18 cellular contexts compared by ENCODE assay signal in the genomic region with DNA sequence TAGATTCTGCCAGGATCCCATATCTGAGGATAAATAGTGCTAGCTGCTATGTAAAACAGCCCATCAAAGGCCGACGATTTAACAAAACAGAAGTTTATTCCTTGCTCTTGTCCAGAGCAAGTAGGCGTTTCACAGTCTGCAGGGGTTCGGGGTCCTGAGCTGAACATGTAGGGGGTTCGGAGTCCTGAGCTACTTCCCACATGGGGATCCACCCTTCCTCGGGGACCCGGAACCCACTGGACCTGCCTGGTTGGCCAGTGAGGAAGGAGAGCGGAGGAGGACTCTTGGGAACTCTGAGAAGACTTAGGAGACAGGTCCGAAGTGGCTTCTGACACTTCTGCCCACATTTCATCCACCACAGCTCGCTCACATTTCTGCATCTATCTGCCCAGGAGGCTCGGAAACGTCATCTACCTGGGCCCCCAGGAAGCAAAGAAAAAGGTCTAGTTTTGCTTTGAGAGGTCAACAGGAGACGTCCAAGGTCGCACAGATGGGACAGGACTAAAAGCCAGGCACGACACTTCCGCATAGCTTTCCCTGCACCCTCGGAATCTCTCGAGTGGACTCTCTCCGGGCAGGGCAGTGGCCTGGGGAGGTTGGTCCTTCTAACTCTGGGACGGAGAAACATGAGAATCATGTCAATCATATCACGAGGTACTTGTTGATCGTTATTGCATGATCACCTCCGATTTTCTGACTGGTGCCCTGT.
A peak's percentile ranks its signal among the peaks of the same experiment; 100 is the strongest.
DNase-seq lines count a peak whose midpoint lies in the region; ATAC-seq, FAIRE-seq and TF ChIP-seq lines count a peak whose summit lies in the region.
"Had no signal": no experiment of that assay in that cellular context is flagged by ENCODE, and none has a peak within 500 bp of the region (broad histone marks: within the 10 kb centered on the region; RNA-seq: fewer than 3 reads in every experiment).

No MANE protein-coding gene starts in this region.

- H3K4me3 Mint-ChIP-seq in WTC11: no peak overlapping the region
- H3K4me3 Mint-ChIP-seq: B cell; CD8-positive, alpha-beta T cell; HFFc6 had no signal

- H3K9me3 Mint-ChIP-seq in WTC11: no peaks in the 10 kb centered on the region
- H3K9me3 Mint-ChIP-seq: CD8-positive, alpha-beta T cell; HFFc6 had no signal

- peak overlapping the region; percentile 45; the same call in 1 of the 2 replicates for H3K27ac Mint-ChIP-seq in WTC11
- H3K27ac Mint-ChIP-seq: B cell; CD8-positive, alpha-beta T cell; HFFc6 had no signal

- no peaks in the 10 kb centered on the region for H3K36me3 Mint-ChIP-seq in WTC11
- H3K36me3 Mint-ChIP-seq: CD8-positive, alpha-beta T cell had no signal

- no peak overlapping the region for H3K9ac ChIP-seq in kidney (ENCODE audit: low read length in 2 of 2)
- H3K9ac ChIP-seq: BLaER1 treated with 17β-estradiol and CSF1 and Interleukin-3, amounts not matched to agents 10 nM and 100 nM had no signal

- TF ChIP-seq CTCF in left ventricle myocardium inferior (IDR thresholded peaks at IDR 0.05; ENCODE audit: borderline replicate concordance) (no peak), WTC11 (IDR thresholded peaks at IDR 0.05) (no peak), kidney (IDR thresholded peaks at IDR 0.05; ENCODE audit: borderline replicate concordance, extremely low read depth, insufficient read depth) (no peak)

- WGBS in right cardiac atrium: 68% methylated on average over 23 of the region's 23 CpGs
- WGBS in small intestine, 3 donors: 64 to 68% (median 64%) methylated on average over 23 of the region's 23 CpGs

- no peaks in the 10 kb centered on the region for H3K4me1 ChIP-seq in right cardiac atrium (ENCODE audit: control insufficient read depth, insufficient read depth, low read length)
- peaks cover 4% of the 10 kb centered on the region for H3K4me1 ChIP-seq in left ventricle myocardium inferior
- no peaks in the 10 kb centered on the region for H3K4me1 ChIP-seq in kidney (ENCODE audit: control insufficient read depth in 1 of 2, insufficient read depth in 1 of 2, low read depth in 1 of 2, low read length in 2 of 2)
- no peaks in the 10 kb centered on the region for H3K4me1 ChIP-seq in small intestine (ENCODE audit: control insufficient read depth in 2 of 2, insufficient read depth in 1 of 2, low read depth in 1 of 2, low read length in 1 of 2)

- H3K9me3 ChIP-seq in right cardiac atrium (ENCODE audit: control insufficient read depth, low read length): no peaks in the 10 kb centered on the region
- no peaks in the 10 kb centered on the region for H3K9me3 ChIP-seq in left ventricle myocardium inferior (replicated peaks)
- no peaks in the 10 kb centered on the region for H3K9me3 ChIP-seq in kidney (ENCODE audit: control insufficient read depth in 1 of 2, low read length in 2 of 2)
- H3K9me3 ChIP-seq in small intestine (ENCODE audit: control insufficient read depth, low read depth): peaks cover 1% of the 10 kb centered on the region
- H3K9me3 ChIP-seq: BLaER1 treated with 17β-estradiol and CSF1 and Interleukin-3, amounts not matched to agents 10 nM and 100 nM had no signal

- H3K27me3 ChIP-seq in right cardiac atrium (ENCODE audit: control insufficient read depth, insufficient read depth) (no peaks in the 10 kb centered on the region), left ventricle myocardium inferior (ENCODE audit: low read depth) (peaks cover 100% of the 10 kb centered on the region), small intestine (ENCODE audit: control insufficient read depth in 2 of 2, insufficient read depth in 2 of 2, low read length in 2 of 2) (peaks cover 11 to 17% of the 10 kb centered on the region in 2 donors)

- H3K27me3 Mint-ChIP-seq in WTC11 (ENCODE audit: low read depth): peaks cover 25% of the 10 kb centered on the region

- FAIRE-seq in kidney (lab: Jason Lieb, UNC) (no peak), small intestine (lab: Jason Lieb, UNC) (no peak)
- FAIRE-seq: H1 had no signal

- intact Hi-C loops in right cardiac atrium (cut with DNase I) (no loop called here), left ventricle myocardium inferior (cut with micrococcal nuclease) (no loop called here), kidney (cut with DNase I) (no loop called here)

- CTCF ChIA-PET in WTC11 (lab: Charles Lee): interaction anchor here (0.6 to 1.0 kb wide), 3 partner anchors 31 to 150 kb away, joined by 3 to 5 read pairs (median 4); no protein-coding TSS in a partner anchor

- peak in 2 of 3 donors; percentile 13 to 27 for DNase-seq in right cardiac atrium
- no peak for DNase-seq in left ventricle myocardium inferior
- no peak for DNase-seq in WTC11 (ENCODE audit: low spot score)
- DNase-seq in kidney: peak; percentile 23
- no peak for DNase-seq in small intestine
- no peak for DNase-seq in GM19240 (ENCODE audit: insufficient read length, low spot score)
- DNase-seq: Calu3; CD8-positive, alpha-beta T cell; DMS79 treated with DMSO at 0.1 percent for 48 hours; GF-D8; HCEC 1CT; HFFc6; IMR-90 had no signal

- peaks cover 5% of the 10 kb centered on the region for H3K4me1 Mint-ChIP-seq in WTC11

- H3K36me3 ChIP-seq in left ventricle myocardium inferior (no peaks in the 10 kb centered on the region), kidney (ENCODE audit: control insufficient read depth in 1 of 2, insufficient read depth in 2 of 2, low read length in 2 of 2) (no peaks in the 10 kb centered on the region), small intestine (ENCODE audit: control insufficient read depth in 2 of 2, insufficient read depth in 2 of 2, low read length in 2 of 2) (no peaks in the 10 kb centered on the region)
- H3K36me3 ChIP-seq: BLaER1 treated with 17β-estradiol and CSF1 and Interleukin-3, amounts not matched to agents 10 nM and 100 nM had no signal

- no peak for ATAC-seq in right cardiac atrium
- no peak for ATAC-seq in WTC11
- no peak for ATAC-seq in GM19035 (IDR thresholded peaks at IDR 0.05; ENCODE audit: unreplicated experiment)
- ATAC-seq: CD8-positive, alpha-beta T cell had no signal

- H3K4me3 ChIP-seq in right cardiac atrium (ENCODE audit: low read length) (no peak overlapping the region), left ventricle myocardium inferior (no peak overlapping the region), kidney (ENCODE audit: low read length in 2 of 2) (no peak overlapping the region), small intestine (ENCODE audit: low read depth in 1 of 2, low read length in 2 of 2) (no peak overlapping the region)
- H3K4me3 ChIP-seq: BLaER1 treated with 17β-estradiol and CSF1 and Interleukin-3, amounts not matched to agents 10 nM and 100 nM had no signal

- POLR2A ChIA-PET in WTC11 (lab: Charles Lee): no interaction called here

- H3K27ac ChIP-seq in right cardiac atrium (ENCODE audit: low read length) (no peak overlapping the region), left ventricle myocardium inferior (replicated peaks) (no peak overlapping the region), kidney (ENCODE audit: low read depth in 2 of 2, low read length in 2 of 2) (no peak overlapping the region), small intestine (ENCODE audit: low read depth in 1 of 2, low read length in 1 of 2) (no peak overlapping the region)
- H3K27ac ChIP-seq: BLaER1 treated with 17β-estradiol and CSF1 and Interleukin-3, amounts not matched to agents 10 nM and 100 nM; HL-60 had no signal

TF ChIP-seq in WTC11, 78 proteins besides CTCF, POLR2A, EP300 and RAD21 (continues in another document):
- no peak for TF ChIP-seq NR2C2 (CRISPR knock-in tag; IDR thresholded peaks at IDR 0.05)
- TF ChIP-seq, protein P1, sequence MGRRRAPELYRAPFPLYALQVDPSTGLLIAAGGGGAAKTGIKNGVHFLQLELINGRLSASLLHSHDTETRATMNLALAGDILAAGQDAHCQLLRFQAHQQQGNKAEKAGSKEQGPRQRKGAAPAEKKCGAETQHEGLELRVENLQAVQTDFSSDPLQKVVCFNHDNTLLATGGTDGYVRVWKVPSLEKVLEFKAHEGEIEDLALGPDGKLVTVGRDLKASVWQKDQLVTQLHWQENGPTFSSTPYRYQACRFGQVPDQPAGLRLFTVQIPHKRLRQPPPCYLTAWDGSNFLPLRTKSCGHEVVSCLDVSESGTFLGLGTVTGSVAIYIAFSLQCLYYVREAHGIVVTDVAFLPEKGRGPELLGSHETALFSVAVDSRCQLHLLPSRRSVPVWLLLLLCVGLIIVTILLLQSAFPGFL (CRISPR knock-in tag; IDR thresholded peaks at IDR 0.05; ENCODE audit: borderline replicate concordance): no peak
- TF ChIP-seq, protein P2, sequence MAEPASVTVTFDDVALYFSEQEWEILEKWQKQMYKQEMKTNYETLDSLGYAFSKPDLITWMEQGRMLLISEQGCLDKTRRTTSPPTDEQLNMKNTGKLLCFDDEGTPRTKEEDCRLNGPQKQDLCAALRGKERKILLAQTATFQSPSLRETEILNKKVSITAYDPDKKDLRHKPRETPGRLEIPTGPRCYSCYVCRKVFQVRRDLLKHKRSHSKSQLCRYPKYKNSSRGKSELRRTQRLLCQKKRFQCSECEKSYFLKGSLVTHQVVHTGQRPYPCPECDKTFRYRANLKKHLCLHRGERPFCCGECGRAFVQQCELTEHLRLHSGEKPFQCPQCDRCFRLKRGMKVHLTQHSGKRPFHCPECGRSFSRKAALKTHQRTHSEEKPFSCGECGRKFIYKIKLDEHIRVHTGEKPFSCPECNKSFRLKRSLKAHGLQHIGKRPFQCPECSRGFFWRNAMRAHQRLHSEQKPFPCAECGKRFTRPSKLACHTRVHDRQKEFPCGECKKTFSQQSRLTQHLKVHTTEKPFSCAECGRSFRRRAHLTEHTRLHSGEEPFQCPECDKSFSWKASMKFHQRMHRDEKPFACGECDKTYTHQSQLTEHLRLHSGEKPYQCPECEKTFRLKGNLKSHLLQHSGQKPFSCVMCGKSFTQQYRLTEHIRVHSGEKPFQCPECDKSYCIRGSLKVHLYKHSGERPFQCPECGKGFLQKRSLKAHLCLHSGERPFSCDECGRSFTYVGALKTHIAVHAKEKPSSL (CRISPR knock-in tag; conservative IDR thresholded peaks at IDR 0.05): no peak
- TF ChIP-seq, protein P3, sequence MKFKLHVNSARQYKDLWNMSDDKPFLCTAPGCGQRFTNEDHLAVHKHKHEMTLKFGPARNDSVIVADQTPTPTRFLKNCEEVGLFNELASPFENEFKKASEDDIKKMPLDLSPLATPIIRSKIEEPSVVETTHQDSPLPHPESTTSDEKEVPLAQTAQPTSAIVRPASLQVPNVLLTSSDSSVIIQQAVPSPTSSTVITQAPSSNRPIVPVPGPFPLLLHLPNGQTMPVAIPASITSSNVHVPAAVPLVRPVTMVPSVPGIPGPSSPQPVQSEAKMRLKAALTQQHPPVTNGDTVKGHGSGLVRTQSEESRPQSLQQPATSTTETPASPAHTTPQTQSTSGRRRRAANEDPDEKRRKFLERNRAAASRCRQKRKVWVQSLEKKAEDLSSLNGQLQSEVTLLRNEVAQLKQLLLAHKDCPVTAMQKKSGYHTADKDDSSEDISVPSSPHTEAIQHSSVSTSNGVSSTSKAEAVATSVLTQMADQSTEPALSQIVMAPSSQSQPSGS (CRISPR knock-in tag; IDR thresholded peaks at IDR 0.05; ENCODE audit: borderline replicate concordance, low read depth): no peak

Comparison
In these comparisons a context has a peak if more than half of its experiments do, and no peak if none do; other contexts are left out.
1. DNase-seq: peak in right cardiac atrium (2 of 3) and kidney (single experiment); none in left ventricle myocardium inferior (single experiment), WTC11 (single experiment), small intestine (single experiment) and GM19240 (single experiment).